In genomic region chr16:87470332-87470731, GRCh38 we compare ENCODE assay signal across 17 cellular contexts.
"Had no signal": no experiment of that assay in that cellular context is flagged by ENCODE, and none has a peak within 500 bp of the region (broad histone marks: within the 10 kb centered on the region; RNA-seq: fewer than 3 reads in every experiment).

No MANE protein-coding gene starts in this region.

- H3K9me3 ChIP-seq: left lung, thyroid gland had no signal

- ATAC-seq: esophagus mucosa, foreskin keratinocyte, left lung, natural killer cell, right cardiac atrium had no signal

- H3K4me3 Mint-ChIP-seq: activated CD4-positive, alpha-beta memory T cell treated with anti-CD3 and anti-CD28 coated beads for 36 hours; activated naive CD8-positive, alpha-beta T cell; natural killer cell had no signal

- DNase-seq: activated CD4-positive, alpha-beta memory T cell treated with anti-CD3 and anti-CD28 coated beads for 36 hours; activated CD4-positive, CD25-positive, alpha-beta regulatory T cell treated with anti-CD3 and anti-CD28 coated beads, Interleukin-2, amount 50 U/mL, for 72 hours; activated gamma-delta T cell; activated T-cell treated with anti-CD3 and anti-CD28 coated beads, Interleukin-2, amount 50 U/mL, for 48 hours; anterior cingulate cortex; foreskin keratinocyte; head of caudate nucleus; islet precursor cell; left lung; natural killer cell; nucleus accumbens; small intestine; thyroid gland had no signal

- H3K27me3 Mint-ChIP-seq: activated CD4-positive, alpha-beta memory T cell treated with anti-CD3 and anti-CD28 coated beads for 36 hours; activated naive CD8-positive, alpha-beta T cell; progenitor cell of endocrine pancreas had no signal

- H3K27ac ChIP-seq: foreskin keratinocyte had no signal

- H3K27me3 ChIP-seq: foreskin keratinocyte, left lung, thyroid gland had no signal

- H3K4me3 ChIP-seq: left lung, thyroid gland had no signal

- H3K36me3 ChIP-seq: thyroid gland had no signal

- H3K27ac Mint-ChIP-seq: activated CD4-positive, alpha-beta memory T cell treated with anti-CD3 and anti-CD28 coated beads for 36 hours; activated naive CD8-positive, alpha-beta T cell; natural killer cell; progenitor cell of endocrine pancreas had no signal

- H3K9me3 Mint-ChIP-seq: activated CD4-positive, alpha-beta memory T cell treated with anti-CD3 and anti-CD28 coated beads for 36 hours; natural killer cell had no signal

- H3K36me3 Mint-ChIP-seq: activated naive CD8-positive, alpha-beta T cell; natural killer cell had no signal
